In the genomic region with DNA sequence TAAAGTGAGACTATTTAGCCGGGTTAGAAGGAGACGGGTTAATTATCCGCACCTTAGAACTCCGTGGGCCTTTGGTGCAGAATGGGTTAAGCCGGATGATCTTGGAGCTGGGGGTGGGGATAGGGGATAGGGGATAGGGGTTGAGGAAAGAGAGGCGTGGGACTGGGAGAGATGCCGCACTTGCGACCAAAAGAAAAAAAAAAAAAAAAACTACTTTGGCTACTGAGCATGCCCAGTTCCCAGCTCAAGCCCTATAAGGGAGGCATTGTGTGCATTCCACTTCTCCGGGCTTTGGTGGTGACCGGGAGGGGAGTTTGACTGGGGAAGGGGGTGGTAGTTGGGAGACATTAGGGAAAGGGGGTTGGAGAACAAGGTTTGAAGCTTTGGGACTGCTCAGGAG, we compare ENCODE assay signal across 11 cellular contexts. TPM values are rescaled to one million over a fixed set of nuclear protein-coding genes. Genes with fewer than 3 reads are reported as not detected.
DNase-seq lines count a peak whose midpoint lies in the region; ATAC-seq and TF ChIP-seq lines count a peak whose summit lies in the region.
"Had no signal": no experiment of that assay in that cellular context is flagged by ENCODE, and none has a peak within 500 bp of the region (broad histone marks: within the 10 kb centered on the region; RNA-seq: fewer than 3 reads in every experiment).

Gene SLITRK4 (minus strand): TSS at position 187 of the 400 bp plus-strand sequence. CDS start 4,993 bp downstream, outside the sequence.

- BruUV-seq in MCF 10A (replicated peaks; lab: Mats Ljungman, UMichigan) (no TSS peak), mammary epithelial cell (replicated peaks; lab: Mats Ljungman, UMichigan) (no TSS peak)

- H3K36me3 Mint-ChIP-seq in MCF 10A (ENCODE audit: insufficient read depth, unreplicated experiment) (no peaks in the 10 kb centered on the region), neural progenitor cell (no peaks in the 10 kb centered on the region)
- peaks cover 2% of the 10 kb centered on the region for H3K36me3 Mint-ChIP-seq in activated naive CD4-positive, alpha-beta T cell treated with anti-CD3 and anti-CD28 coated beads, Interleukin-2, amount 10 ng/mL, durations not matched to agents 7 days and 5 days

- no peaks in the 10 kb centered on the region for H3K36me3 ChIP-seq in mammary epithelial cell (ENCODE audit: insufficient read depth, low read length)
- H3K36me3 ChIP-seq in gastroesophageal sphincter: no peaks in the 10 kb centered on the region
- no peaks in the 10 kb centered on the region for H3K36me3 ChIP-seq in neural progenitor cell
- H3K36me3 ChIP-seq in urinary bladder (ENCODE audit: insufficient read depth): no peaks in the 10 kb centered on the region

- WGBS in mammary epithelial cell (ENCODE audit: low coverage, missing lambda C conversion rate): 40% methylated on average over 2 of the region's 10 CpGs
- WGBS in gastroesophageal sphincter (ENCODE audit: low coverage in 1 of 2), 2 donors: 6% methylated on average over 2 of the region's 10 CpGs; no CpG with 5 or more reads in 1 of the 2 donors
- 2% methylated on average over 10 of the region's 10 CpGs for WGBS in urinary bladder

- no peak for TF ChIP-seq CTCF in MCF 10A (IDR thresholded peaks at IDR 0.05; ENCODE audit: unreplicated experiment)
- TF ChIP-seq CTCF in mammary epithelial cell (conservative IDR thresholded peaks at IDR 0.05 in 1 of 2, IDR thresholded peaks at IDR 0.05 in 1 of 2; ENCODE audit: extremely low read depth in 1 of 2, insufficient read depth in 1 of 2, low read depth in 1 of 2, low read length in 2 of 2): no peak
- TF ChIP-seq CTCF in gastroesophageal sphincter (IDR thresholded peaks at IDR 0.05): no peak
- TF ChIP-seq CTCF in neural progenitor cell (IDR thresholded peaks at IDR 0.05): no peak

- H4K20me1 ChIP-seq in mammary epithelial cell (ENCODE audit: insufficient read depth, low read length): no peaks in the 10 kb centered on the region
- H4K20me1 ChIP-seq in neural progenitor cell (ENCODE audit: low read depth): no peaks in the 10 kb centered on the region

- H3K4me2 ChIP-seq in mammary epithelial cell (ENCODE audit: insufficient read depth, low read depth, low read length): no peak within 1 kb of the TSS
- H3K4me2 ChIP-seq in neural progenitor cell: peak within 1 kb of the TSS; percentile 83

- H3K9ac ChIP-seq in mammary epithelial cell (ENCODE audit: insufficient read depth, low read length) (no peak within 1 kb of the TSS), neural progenitor cell (no peak within 1 kb of the TSS)

- DNase-seq in MCF 10A (ENCODE audit: unreplicated experiment) (no peak), mammary epithelial cell (no peak), neural progenitor cell (ENCODE audit: low spot score) (peak; percentile 77), NCI-H2227 (lab: John Stamatoyannopoulos, UW; ENCODE audit: unreplicated experiment) (no peak), EL (no peak)
- DNase-seq in activated naive CD4-positive, alpha-beta T cell treated with anti-CD3 and anti-CD28 coated beads, Interleukin-2, amount 10 ng/mL, durations not matched to agents 7 days and 5 days: no peak
- DNase-seq: NCI-H2081 treated with DMSO at 0.1 percent for 48 hours; stimulated activated naive CD4-positive, alpha-beta T cell; T-helper 2 cell had no signal

- ATAC-seq in gastroesophageal sphincter: no peak

- CTCF ChIA-PET in MCF 10A (lab: Yijun Ruan, JAX) (interaction anchor here (0.6 to 0.7 kb wide), 2 partner anchors 29 to 221 kb away, joined by 3 read pairs; no protein-coding TSS in a partner anchor), mammary epithelial cell (lab: Charles Lee; ENCODE audit: low non-redundant PET) (no interaction called here)
- CTCF ChIA-PET in activated naive CD4-positive, alpha-beta T cell treated with anti-CD3 and anti-CD28 coated beads, Interleukin-2, amount 10 ng/mL, durations not matched to agents 7 days and 5 days (lab: Charles Lee): no interaction called here

- H3K79me2 ChIP-seq in mammary epithelial cell (ENCODE audit: insufficient read depth, low read length) (no peaks in the 10 kb centered on the region), neural progenitor cell (ENCODE audit: low read depth) (no peaks in the 10 kb centered on the region)

- H3K27me3 ChIP-seq in mammary epithelial cell (ENCODE audit: insufficient read depth, low read length) (peaks cover 2% of the 10 kb centered on the region), gastroesophageal sphincter (peaks cover 43% of the 10 kb centered on the region), neural progenitor cell (peaks cover 22% of the 10 kb centered on the region)

- no peak for TF ChIP-seq EP300 in gastroesophageal sphincter (IDR thresholded peaks at IDR 0.05)

- in situ Hi-C loops in mammary epithelial cell (cut with MboI; ENCODE audit: low sequenced_read_pairs in 2 of 2): no loop called here

- dilution Hi-C loops in mammary epithelial cell (cut with HindIII; ENCODE audit: low sequenced_read_pairs): no loop called here

- H3K9me3 Mint-ChIP-seq in MCF 10A (ENCODE audit: unreplicated experiment) (no peaks in the 10 kb centered on the region), neural progenitor cell (peaks cover 8% of the 10 kb centered on the region)
- H3K9me3 Mint-ChIP-seq in activated naive CD4-positive, alpha-beta T cell treated with anti-CD3 and anti-CD28 coated beads, Interleukin-2, amount 10 ng/mL, durations not matched to agents 7 days and 5 days: peaks cover 1% of the 10 kb centered on the region

- H3K27ac ChIP-seq in mammary epithelial cell (ENCODE audit: insufficient read depth, low read depth, low read length) (no peak within 1 kb of the TSS), gastroesophageal sphincter (no peak within 1 kb of the TSS), neural progenitor cell (peak within 1 kb of the TSS; percentile 49), urinary bladder (ENCODE audit: low read depth) (no peak within 1 kb of the TSS)

- peak within 1 kb of the TSS; percentile 15 for H3K27ac Mint-ChIP-seq in MCF 10A (ENCODE audit: low read depth, unreplicated experiment)
- peak within 1 kb of the TSS; percentile 84 for H3K27ac Mint-ChIP-seq in neural progenitor cell
- no peak within 1 kb of the TSS for H3K27ac Mint-ChIP-seq in activated naive CD4-positive, alpha-beta T cell treated with anti-CD3 and anti-CD28 coated beads, Interleukin-2, amount 10 ng/mL, durations not matched to agents 7 days and 5 days

- H3K4me3 Mint-ChIP-seq in MCF 10A (ENCODE audit: unreplicated experiment): peak within 1 kb of the TSS; percentile 81
- peak within 1 kb of the TSS; percentile 91 for H3K4me3 Mint-ChIP-seq in neural progenitor cell
- no peak within 1 kb of the TSS for H3K4me3 Mint-ChIP-seq in activated naive CD4-positive, alpha-beta T cell treated with anti-CD3 and anti-CD28 coated beads, Interleukin-2, amount 10 ng/mL, durations not matched to agents 7 days and 5 days

- intact Hi-C loops in MCF 10A (cut with micrococcal nuclease): no loop called here
- intact Hi-C loops in mammary epithelial cell (cut with micrococcal nuclease): no loop called here

- H3F3A ChIP-seq in neural progenitor cell (ENCODE audit: low read depth): no peaks in the 10 kb centered on the region

- H3K9me3 ChIP-seq in mammary epithelial cell (replicated peaks; ENCODE audit: insufficient read depth, low read length) (peaks cover 2% of the 10 kb centered on the region), gastroesophageal sphincter (no peaks in the 10 kb centered on the region), neural progenitor cell (ENCODE audit: low read depth) (no peaks in the 10 kb centered on the region)

- H2AFZ ChIP-seq in mammary epithelial cell (ENCODE audit: low read depth, low read length) (no peak within 1 kb of the TSS), neural progenitor cell (replicated peaks) (peak within 1 kb of the TSS; percentile 57)

- POLR2A ChIA-PET in MCF 10A (lab: Yijun Ruan, JAX): interaction anchor here (1.2 kb wide), 1 partner anchor 15 kb away, joined by 3 read pairs; no protein-coding TSS in a partner anchor

- H3K4me1 Mint-ChIP-seq in MCF 10A (ENCODE audit: insufficient read depth, unreplicated experiment) (peaks cover 14% of the 10 kb centered on the region), neural progenitor cell (peaks cover 8% of the 10 kb centered on the region)
- no peaks in the 10 kb centered on the region for H3K4me1 Mint-ChIP-seq in activated naive CD4-positive, alpha-beta T cell treated with anti-CD3 and anti-CD28 coated beads, Interleukin-2, amount 10 ng/mL, durations not matched to agents 7 days and 5 days

- H3K27me3 Mint-ChIP-seq in MCF 10A (ENCODE audit: insufficient read depth, unreplicated experiment) (no peaks in the 10 kb centered on the region), neural progenitor cell (ENCODE audit: insufficient read depth, low read depth) (peaks cover 2% of the 10 kb centered on the region)
- peaks cover 34% of the 10 kb centered on the region for H3K27me3 Mint-ChIP-seq in activated naive CD4-positive, alpha-beta T cell treated with anti-CD3 and anti-CD28 coated beads, Interleukin-2, amount 10 ng/mL, durations not matched to agents 7 days and 5 days

- no peak for TF ChIP-seq POLR2A in gastroesophageal sphincter (IDR thresholded peaks at IDR 0.05)

- H3K4me1 ChIP-seq in mammary epithelial cell (ENCODE audit: insufficient read depth, low read length) (no peaks in the 10 kb centered on the region), gastroesophageal sphincter (peaks cover 0 to 28% (median 0%) of the 10 kb centered on the region in 3 donors), neural progenitor cell (no peaks in the 10 kb centered on the region), urinary bladder (ENCODE audit: insufficient read depth) (no peaks in the 10 kb centered on the region)

- H3K4me3 ChIP-seq in mammary epithelial cell (replicated peaks in 1 of 3; ENCODE audit: insufficient read depth in 1 of 3, low read depth in 2 of 3, low read length in 3 of 3) (no peak within 1 kb of the TSS), gastroesophageal sphincter (peak within 1 kb of the TSS; percentile 27 to 48), neural progenitor cell (peak within 1 kb of the TSS; percentile 60), urinary bladder (ENCODE audit: low read depth, low read length) (peak within 1 kb of the TSS; percentile 31)

RNA-seq across cellular contexts. Expression of gene SLITRK4, which starts in this region (rescaled TPM):
- total RNA-seq in MCF 10A (2022) (0.35 and 0.39 TPM in 2 replicates), mammary epithelial cell (not detected), gastroesophageal sphincter (1 to 10 TPM in 3 of 4 donors, under 1 TPM in 1; 0.35 to 2.7 (median 1.4) TPM), neural progenitor cell (ENCODE audit: low replicate concordance) (7.7 and 8.3 TPM in 2 replicates), urinary bladder (11.2 TPM)
- polyA plus RNA-seq in mammary epithelial cell (not detected), urinary bladder (1.0 TPM)
- not detected for polyA minus RNA-seq in mammary epithelial cell

Comparison
In these comparisons a context has a peak if more than half of its experiments do, and no peak if none do; other contexts are left out.
1. H3K4me3 ChIP-seq: peak in gastroesophageal sphincter (2 of 2), neural progenitor cell (single experiment) and urinary bladder (single experiment); none in mammary epithelial cell (0 of 3).